ENCODE assay signal across 17 cellular contexts in the genomic region with DNA sequence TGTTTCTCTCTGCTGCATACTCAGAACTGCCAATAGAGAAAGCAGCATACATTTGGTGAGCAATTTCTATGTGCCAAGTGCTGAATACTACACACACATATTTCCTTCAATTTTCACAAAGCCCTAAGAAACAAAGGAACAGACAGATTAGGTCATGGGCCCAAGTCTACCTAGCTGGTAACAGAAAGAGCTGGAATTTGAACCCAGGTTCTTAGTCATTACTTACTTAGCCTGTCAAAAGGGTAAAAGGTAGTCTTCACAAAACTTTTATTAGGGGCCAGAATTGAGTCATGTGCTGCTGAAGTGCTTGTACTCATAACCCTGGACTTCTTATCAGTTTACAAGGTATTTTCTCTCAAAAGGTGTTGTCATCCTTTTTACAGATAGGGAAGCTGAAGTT.
"Had no signal": no experiment of that assay in that cellular context is flagged by ENCODE, and none has a peak within 500 bp of the region (broad histone marks: within the 10 kb centered on the region; RNA-seq: fewer than 3 reads in every experiment).

No MANE protein-coding gene starts in this region.

- DNase-seq: activated CD4-positive, alpha-beta memory T cell treated with anti-CD3 and anti-CD28 coated beads, Interleukin-2, amount 10 ng/mL, durations not matched to agents 7 days and 5 days; activated CD4-positive, alpha-beta T cell treated with anti-CD3 and anti-CD28 coated beads, Interleukin-2, amount 10 ng/mL, durations not matched to agents 24 days and 14 days; activated gamma-delta T cell; aorta; central memory CD4-positive, alpha-beta T cell; esophagus squamous epithelium; heart left ventricle; islet precursor cell; stimulated activated CD4-positive, alpha-beta T cell treated with anti-CD3 and anti-CD28 coated beads, Interleukin-4, amount 100 ng/mL, for 24 hours; stimulated activated naive CD8-positive, alpha-beta T cell treated with anti-CD3 and anti-CD28 coated beads, Interleukin-15, Interleukin-2, amounts not matched to agents 100 U/mL and 50 U/mL, for 24 hours; substantia nigra; thyroid gland had no signal

- ATAC-seq: activated CD4-positive, CD25-positive, alpha-beta regulatory T cell treated with anti-CD3 and anti-CD28 coated beads, Interleukin-2, amount 50 U/mL, for 24 hours; heart left ventricle; left lobe of liver; stimulated activated naive CD8-positive, alpha-beta T cell treated with anti-CD3 and anti-CD28 coated beads, Interleukin-15, Interleukin-2, amounts not matched to agents 100 U/mL and 50 U/mL, for 24 hours had no signal

- H3K27me3 ChIP-seq: esophagus squamous epithelium, right atrium auricular region, thyroid gland had no signal

- H3K27ac ChIP-seq: esophagus squamous epithelium, heart left ventricle, prostate gland, right atrium auricular region, thyroid gland, VCaP had no signal

- H3K4me1 ChIP-seq: heart left ventricle, prostate gland, right atrium auricular region had no signal

- H3K36me3 ChIP-seq: esophagus squamous epithelium, heart left ventricle, prostate gland, right atrium auricular region, thyroid gland had no signal

- H3K9me3 ChIP-seq: esophagus squamous epithelium, heart left ventricle, prostate gland, right atrium auricular region, thyroid gland had no signal

- H3K4me3 ChIP-seq: esophagus squamous epithelium, heart left ventricle, prostate gland, right atrium auricular region, thyroid gland had no signal
